ENCODE assay signal across 20 cellular contexts in genomic region chr5:42242210-42242609, GRCh38.
DNase-seq lines count a peak whose midpoint lies in the region; ATAC-seq and TF ChIP-seq lines count a peak whose summit lies in the region.
"Had no signal": no experiment of that assay in that cellular context is flagged by ENCODE, and none has a peak within 500 bp of the region (broad histone marks: within the 10 kb centered on the region; RNA-seq: fewer than 3 reads in every experiment).

No MANE protein-coding gene starts in this region.

- H3K9ac ChIP-seq in adipocyte (ENCODE audit: low read length): peak overlapping the region; percentile 73
- H3K9ac ChIP-seq in subcutaneous abdominal adipose tissue (ENCODE audit: low read length in 5 of 5): peak overlapping the region in 2 of 5 donors; percentile 39 to 63

- H3K4me1 ChIP-seq in adipocyte (ENCODE audit: control insufficient read depth, insufficient read depth, low read length) (peaks cover 33% of the 10 kb centered on the region), subcutaneous abdominal adipose tissue (ENCODE audit: control insufficient read depth in 5 of 5, insufficient read depth in 5 of 5, low read length in 5 of 5) (peaks cover 0 to 37% (median 21%) of the 10 kb centered on the region in 5 donors)
- H3K4me1 ChIP-seq: SJCRH30 had no signal

- TF ChIP-seq CTCF in fibroblast of mammary gland (conservative IDR thresholded peaks at IDR 0.05; ENCODE audit: control insufficient read depth, insufficient read depth, low read depth, low read length): no peak

- H3K9me3 ChIP-seq in adipocyte (ENCODE audit: control insufficient read depth, low read length): no peaks in the 10 kb centered on the region
- no peaks in the 10 kb centered on the region for H3K9me3 ChIP-seq in subcutaneous abdominal adipose tissue (ENCODE audit: control insufficient read depth in 5 of 5, low read length in 5 of 5)
- H3K9me3 ChIP-seq: SJCRH30 had no signal

- ATAC-seq in HG03139 (IDR thresholded peaks at IDR 0.05; ENCODE audit: unreplicated experiment): no peak
- ATAC-seq: SK-N-SH treated with all-trans-retinoic acid at 6 μM for 48 hours had no signal

- H3K27me3 ChIP-seq in adipocyte (replicated peaks; ENCODE audit: control insufficient read depth, insufficient read depth, low read length) (no peaks in the 10 kb centered on the region), subcutaneous abdominal adipose tissue (ENCODE audit: control insufficient read depth in 5 of 5, insufficient read depth in 4 of 5, low read length in 5 of 5) (no peaks in the 10 kb centered on the region)
- H3K27me3 ChIP-seq: SJCRH30 had no signal

- peak overlapping the region; percentile 89 for H3K27ac ChIP-seq in subcutaneous abdominal adipose tissue (ENCODE audit: low read depth, low read length)
- H3K27ac ChIP-seq: SJCRH30 had no signal

- DNase-seq in M059J (ENCODE audit: low read depth): peak; percentile 66
- DNase-seq in adipocyte (ENCODE audit: low read depth): no peak
- peak; percentile 49 for DNase-seq in fibroblast of mammary gland (ENCODE audit: low read depth)
- DNase-seq in NCI-H2081 treated with DMSO at 0.1 percent for 48 hours (lab: John Stamatoyannopoulos, UW): no peak
- DNase-seq in activated CD4-positive, alpha-beta T cell treated with anti-CD3 and anti-CD28 coated beads, Interleukin-2, amount 50 U/mL, for 1 hour: no peak
- DNase-seq: Calu3, DMS153, DND-41, H7, KBM-7, MM.1S, NCI-H1417, NCI-H1694 treated with DMSO at 0.1 percent for 48 hours, NCI-H2171 treated with DMSO at 0.1 percent for 48 hours, NCI-H524, NCI-H748 treated with DMSO at 0.1 percent for 48 hours, SJCRH30 had no signal

- H3K4me3 ChIP-seq in adipocyte (ENCODE audit: low read length): peak overlapping the region; percentile 59
- no peak overlapping the region for H3K4me3 ChIP-seq in fibroblast of mammary gland (ENCODE audit: control insufficient read depth, low read depth, low read length)
- H3K4me3 ChIP-seq in subcutaneous abdominal adipose tissue (ENCODE audit: low read depth in 1 of 5, low read length in 5 of 5): no peak overlapping the region
- H3K4me3 ChIP-seq: SJCRH30 had no signal

- H3K36me3 ChIP-seq in adipocyte (ENCODE audit: control insufficient read depth, insufficient read depth, low read length, severe bottlenecking): no peaks in the 10 kb centered on the region
- no peaks in the 10 kb centered on the region for H3K36me3 ChIP-seq in subcutaneous abdominal adipose tissue (ENCODE audit: control insufficient read depth in 5 of 5, insufficient read depth in 5 of 5, low read length in 5 of 5)
- H3K36me3 ChIP-seq: SJCRH30 had no signal

Comparison
In these comparisons a context has a peak if more than half of its experiments do, and no peak if none do; other contexts are left out.
1. DNase-seq: peak in M059J (single experiment) and fibroblast of mammary gland (single experiment); none in adipocyte (single experiment), NCI-H2081 treated with DMSO at 0.1 percent for 48 hours (single experiment) and activated CD4-positive, alpha-beta T cell treated with anti-CD3 and anti-CD28 coated beads, Interleukin-2, amount 50 U/mL, for 1 hour (single experiment).